22 cellular contexts compared by ENCODE assay signal in genomic region chr16:72271841-72272240, GRCh38.
"Had no signal": no experiment of that assay in that cellular context is flagged by ENCODE, and none has a peak within 500 bp of the region (broad histone marks: within the 10 kb centered on the region; RNA-seq: fewer than 3 reads in every experiment).

No MANE protein-coding gene starts in this region.

- H3K4me3 Mint-ChIP-seq: dendritic cell treated with granulocyte-macrophage colony-stimulating factor and Interleukin-4, amounts not matched to agents 40 ng/mL and 50 ng/mL, for 4 days; effector memory CD8-positive, alpha-beta T cell; endodermal cell had no signal

- H3K9me3 Mint-ChIP-seq: dendritic cell treated with granulocyte-macrophage colony-stimulating factor and Interleukin-4, amounts not matched to agents 40 ng/mL and 50 ng/mL, for 4 days; effector memory CD8-positive, alpha-beta T cell had no signal

- H3K4me1 ChIP-seq: esophagus squamous epithelium, gastrocnemius medialis, heart right ventricle, left lung, lower lobe of right lung had no signal

- DNase-seq: colonic mucosa; cortex of kidney; effector CD8-positive, alpha-beta T cell; effector memory CD8-positive, alpha-beta T cell; endodermal cell; erythroblast; esophagus squamous epithelium; foreskin fibroblast; foreskin melanocyte; gastrocnemius medialis; glutamatergic neuron; heart right ventricle; hippocampal formation; left cardiac atrium; left lung; left ventricle myocardium superior; lower lobe of right lung; mesenchymal stem cell; midbrain had no signal

- H3K27me3 Mint-ChIP-seq: dendritic cell treated with granulocyte-macrophage colony-stimulating factor and Interleukin-4, amounts not matched to agents 40 ng/mL and 50 ng/mL, for 4 days; effector memory CD8-positive, alpha-beta T cell had no signal

- H3K27ac ChIP-seq: colonic mucosa, epithelial cell of prostate, esophagus squamous epithelium, gastrocnemius medialis, heart right ventricle, left lung, lower lobe of right lung had no signal

- H3K27ac Mint-ChIP-seq: dendritic cell treated with granulocyte-macrophage colony-stimulating factor and Interleukin-4, amounts not matched to agents 40 ng/mL and 50 ng/mL, for 4 days; effector memory CD8-positive, alpha-beta T cell; endodermal cell had no signal

- H3K4me3 ChIP-seq: colonic mucosa, esophagus squamous epithelium, gastrocnemius medialis, heart right ventricle, left lung, lower lobe of right lung had no signal

- H3K27me3 ChIP-seq: colonic mucosa, esophagus squamous epithelium, gastrocnemius medialis, heart right ventricle, left lung had no signal

- ATAC-seq: effector memory CD8-positive, alpha-beta T cell; esophagus mucosa; gastrocnemius medialis; heart right ventricle; left cardiac atrium; left lung; left ventricle myocardium superior; lower lobe of right lung had no signal

- H3K36me3 ChIP-seq: colonic mucosa, esophagus squamous epithelium, gastrocnemius medialis, heart right ventricle, left lung, lower lobe of right lung had no signal

- H3K9me3 ChIP-seq: colonic mucosa, esophagus squamous epithelium, gastrocnemius medialis, heart right ventricle, left lung, lower lobe of right lung had no signal
